Comparison of ENCODE assay signal across 35 cellular contexts in genomic region chr6:120410586-120410985, GRCh38.
"Had no signal": no experiment of that assay in that cellular context is flagged by ENCODE, and none has a peak within 500 bp of the region (broad histone marks: within the 10 kb centered on the region; RNA-seq: fewer than 3 reads in every experiment).

No MANE protein-coding gene starts in this region.

- H3K4me1 ChIP-seq: body of pancreas had no signal

- H3K27me3 ChIP-seq: body of pancreas had no signal

- H3K27me3 Mint-ChIP-seq: activated B cell treated with CpG ODN at 0.5 μM for 24 hours; activated CD4-positive, alpha-beta memory T cell treated with anti-CD3 and anti-CD28 coated beads, Interleukin-2, amount 10 ng/mL, durations not matched to agents 7 days and 5 days; activated CD8-positive, alpha-beta memory T cell treated with anti-CD3 and anti-CD28 coated beads, Interleukin-2, amount 10 ng/mL, durations not matched to agents 7 days and 5 days; activated naive CD4-positive, alpha-beta T cell treated with anti-CD3 and anti-CD28 coated beads, Interleukin-2, amount 50 U/mL, for 24 hours; activated naive CD8-positive, alpha-beta T cell treated with anti-CD3 and anti-CD28 coated beads, Interleukin-2, amount 10 ng/mL, durations not matched to agents 7 days and 5 days; activated T-helper 17 cell treated with anti-CD3 and anti-CD28 coated beads, Interleukin-2, amount 50 U/mL, for 72 hours; central memory CD8-positive, alpha-beta T cell had no signal

- H3K4me1 Mint-ChIP-seq: activated B cell treated with CpG ODN at 0.5 μM for 24 hours; activated CD4-positive, alpha-beta memory T cell treated with anti-CD3 and anti-CD28 coated beads, Interleukin-2, amount 10 ng/mL, durations not matched to agents 7 days and 5 days; activated CD8-positive, alpha-beta memory T cell treated with anti-CD3 and anti-CD28 coated beads, Interleukin-2, amount 10 ng/mL, durations not matched to agents 7 days and 5 days; activated naive CD4-positive, alpha-beta T cell treated with anti-CD3 and anti-CD28 coated beads, Interleukin-2, amount 50 U/mL, for 24 hours; activated naive CD8-positive, alpha-beta T cell treated with anti-CD3 and anti-CD28 coated beads, Interleukin-2, amount 10 ng/mL, durations not matched to agents 7 days and 5 days; activated T-helper 17 cell treated with anti-CD3 and anti-CD28 coated beads, Interleukin-2, amount 50 U/mL, for 72 hours; central memory CD8-positive, alpha-beta T cell had no signal

- H3K4me3 Mint-ChIP-seq: activated B cell treated with CpG ODN at 0.5 μM for 24 hours; activated CD4-positive, alpha-beta memory T cell treated with anti-CD3 and anti-CD28 coated beads, Interleukin-2, amount 10 ng/mL, durations not matched to agents 7 days and 5 days; activated CD8-positive, alpha-beta memory T cell treated with anti-CD3 and anti-CD28 coated beads, Interleukin-2, amount 10 ng/mL, durations not matched to agents 7 days and 5 days; activated naive CD4-positive, alpha-beta T cell treated with anti-CD3 and anti-CD28 coated beads, Interleukin-2, amount 50 U/mL, for 24 hours; activated naive CD8-positive, alpha-beta T cell treated with anti-CD3 and anti-CD28 coated beads, Interleukin-2, amount 10 ng/mL, durations not matched to agents 7 days and 5 days; activated T-cell treated with anti-CD3 and anti-CD28 coated beads, Interleukin-2, amount 50 U/mL, for 72 hours; activated T-helper 17 cell treated with anti-CD3 and anti-CD28 coated beads, Interleukin-2, amount 50 U/mL, for 72 hours; central memory CD8-positive, alpha-beta T cell had no signal

- H3K27ac Mint-ChIP-seq: activated B cell treated with CpG ODN at 0.5 μM for 24 hours; activated CD4-positive, alpha-beta memory T cell treated with anti-CD3 and anti-CD28 coated beads, Interleukin-2, amount 10 ng/mL, durations not matched to agents 7 days and 5 days; activated CD8-positive, alpha-beta memory T cell treated with anti-CD3 and anti-CD28 coated beads, Interleukin-2, amount 10 ng/mL, durations not matched to agents 7 days and 5 days; activated naive CD4-positive, alpha-beta T cell treated with anti-CD3 and anti-CD28 coated beads, Interleukin-2, amount 50 U/mL, for 24 hours; activated naive CD8-positive, alpha-beta T cell treated with anti-CD3 and anti-CD28 coated beads, Interleukin-2, amount 10 ng/mL, durations not matched to agents 7 days and 5 days; activated T-cell treated with anti-CD3 and anti-CD28 coated beads, Interleukin-2, amount 50 U/mL, for 72 hours; activated T-helper 17 cell treated with anti-CD3 and anti-CD28 coated beads, Interleukin-2, amount 50 U/mL, for 72 hours had no signal

- H3K36me3 Mint-ChIP-seq: activated CD8-positive, alpha-beta memory T cell treated with anti-CD3 and anti-CD28 coated beads, Interleukin-2, amount 10 ng/mL, durations not matched to agents 7 days and 5 days; activated naive CD4-positive, alpha-beta T cell treated with anti-CD3 and anti-CD28 coated beads, Interleukin-2, amount 50 U/mL, for 24 hours; activated naive CD8-positive, alpha-beta T cell treated with anti-CD3 and anti-CD28 coated beads, Interleukin-2, amount 10 ng/mL, durations not matched to agents 7 days and 5 days had no signal

- H3K9me3 ChIP-seq: body of pancreas had no signal

- H3K27ac ChIP-seq: body of pancreas, PC-9, RWPE1, VCaP had no signal

- DNase-seq: activated B cell treated with CpG ODN at 0.5 μM for 24 hours; activated CD4-positive, alpha-beta memory T cell treated with anti-CD3 and anti-CD28 coated beads, Interleukin-2, amount 10 ng/mL, durations not matched to agents 7 days and 5 days; activated CD4-positive, alpha-beta T cell treated with anti-CD3 and anti-CD28 coated beads for 4 hours; activated CD4-positive, alpha-beta T cell treated with anti-CD3 and anti-CD28 coated beads, Interleukin-2, amount 50 U/mL, for 1 hour; activated CD4-positive, CD25-positive, alpha-beta regulatory T cell treated with anti-CD3 and anti-CD28 coated beads, Interleukin-2, amount 50 U/mL, for 72 hours; activated CD8-positive, alpha-beta memory T cell treated with anti-CD3 and anti-CD28 coated beads for 24 hours; activated CD8-positive, alpha-beta memory T cell treated with anti-CD3 and anti-CD28 coated beads, Interleukin-2, amount 10 ng/mL, durations not matched to agents 7 days and 5 days; activated gamma-delta T cell; activated naive CD4-positive, alpha-beta T cell treated with Interleukin-2 at 50 U/mL for 16 hours; activated naive CD8-positive, alpha-beta T cell treated with anti-CD3 and anti-CD28 coated beads, Interleukin-2, amount 10 ng/mL, durations not matched to agents 7 days and 5 days; activated T-cell treated with anti-CD3 and anti-CD28 coated beads, Interleukin-2, amount 50 U/mL, for 1 hour; activated T-cell treated with anti-CD3 and anti-CD28 coated beads, Interleukin-2, amount 50 U/mL, for 72 hours; amygdala; body of pancreas; Kasumi-1; KBM-7; MM.1S; MV-4-11; NCI-H1092; NCI-H1436 treated with DMSO at 0.1 percent for 48 hours; NCI-H1694 treated with DMSO at 0.1 percent for 48 hours; NCI-H2029; NCI-H345; NCI-H526 treated with DMSO at 0.1 percent for 48 hours; NK-92 treated with Interleukin-12 subunit alpha and Interleukin-12 subunit beta, amount 100 ng/mL, for 24 hours; PC-9; SIG-M5; T-helper 1 cell; T-helper 2 cell; T-helper 9 cell had no signal

- H3K9me3 Mint-ChIP-seq: activated B cell treated with CpG ODN at 0.5 μM for 24 hours; activated CD4-positive, alpha-beta memory T cell treated with anti-CD3 and anti-CD28 coated beads, Interleukin-2, amount 10 ng/mL, durations not matched to agents 7 days and 5 days; activated naive CD8-positive, alpha-beta T cell treated with anti-CD3 and anti-CD28 coated beads, Interleukin-2, amount 10 ng/mL, durations not matched to agents 7 days and 5 days had no signal

- H3K4me3 ChIP-seq: body of pancreas, PC-9 had no signal
